21 cellular contexts compared by ENCODE assay signal in the genomic region with DNA sequence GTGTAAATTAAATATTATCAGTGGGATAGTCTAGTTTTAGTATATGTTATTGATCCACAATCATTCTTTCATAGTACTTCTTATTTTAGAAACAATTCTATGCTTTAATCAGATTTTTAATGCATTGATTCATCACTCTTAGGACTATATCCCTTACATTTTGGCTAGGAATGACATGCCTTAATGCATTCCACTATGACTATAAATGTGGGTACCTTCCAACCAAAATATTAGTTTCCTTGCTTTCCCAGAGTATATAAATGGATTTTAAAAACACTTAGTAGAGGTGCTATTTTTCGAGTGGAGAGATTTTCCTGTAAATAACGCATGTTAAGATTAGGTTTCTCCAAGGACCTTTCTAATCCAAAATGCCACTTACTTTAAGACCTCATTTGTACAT.
"Had no signal": no experiment of that assay in that cellular context is flagged by ENCODE, and none has a peak within 500 bp of the region (broad histone marks: within the 10 kb centered on the region; RNA-seq: fewer than 3 reads in every experiment).

No MANE protein-coding gene starts in this region.

- H3K27ac ChIP-seq: breast epithelium, foreskin keratinocyte, neutrophil, sigmoid colon, tibial nerve, uterus had no signal

- H3K4me3 ChIP-seq: breast epithelium, sigmoid colon, tibial nerve, uterus had no signal

- H3K9me3 ChIP-seq: breast epithelium, neutrophil, sigmoid colon, tibial nerve, uterus had no signal

- H3K4me1 ChIP-seq: breast epithelium, sigmoid colon, tibial nerve, uterus had no signal

- DNase-seq: activated CD4-positive, alpha-beta T cell treated with anti-CD3 and anti-CD28 coated beads, Interleukin-2, amount 10 ng/mL, durations not matched to agents 7 days and 5 days; activated CD8-positive, alpha-beta memory T cell treated with anti-CD3 and anti-CD28 coated beads, Interleukin-2, amount 50 U/mL, for 4 hours; activated naive CD4-positive, alpha-beta T cell treated with anti-CD3 and anti-CD28 coated beads for 36 hours; activated T-cell treated with anti-CD3 and anti-CD28 coated beads, Interleukin-2, amount 50 U/mL, for 4 hours; anterior cingulate cortex; effector CD4-positive, alpha-beta T cell; foreskin keratinocyte; kidney; sigmoid colon; stimulated activated CD4-positive, alpha-beta T cell treated with anti-CD3 and anti-CD28 coated beads, Interleukin-12 subunit alpha, Interleukin-12 subunit beta, amount 100 ng/mL, for 4 hours; stimulated activated CD4-positive, alpha-beta T cell treated with anti-CD3 and anti-CD28 coated beads, Interleukin-1b, Interleukin-23, amount 100 ng/mL, for 48 hours; stimulated activated CD8-positive, alpha-beta memory T cell treated with anti-CD3 and anti-CD28 coated beads, Interleukin-4, amount 100 ng/mL, for 48 hours; stimulated activated naive CD4-positive, alpha-beta T cell; uterus had no signal

- H3K36me3 ChIP-seq: breast epithelium, neutrophil, sigmoid colon, tibial nerve, uterus had no signal

- H3K27me3 ChIP-seq: breast epithelium, foreskin keratinocyte, sigmoid colon, tibial nerve, uterus had no signal

- ATAC-seq: activated CD4-positive, CD25-positive, alpha-beta regulatory T cell treated with anti-CD3 and anti-CD28 coated beads, Interleukin-2, amount 50 U/mL, for 24 hours; activated T-cell treated with anti-CD3 and anti-CD28 coated beads, Interleukin-2, amount 50 U/mL, for 4 hours; esophagus mucosa; foreskin keratinocyte; left lobe of liver; natural killer cell treated with Interleukin-12 subunit alpha and Interleukin-12 subunit beta and Interleukin-15 and Interleukin-18, amount 100 ng/mL, for 72 hours had no signal
